In genomic region chr22:40111451-40111850, GRCh38 we compare ENCODE assay signal across 31 cellular contexts.
DNase-seq lines count a peak whose midpoint lies in the region; ATAC-seq and TF ChIP-seq lines count a peak whose summit lies in the region.
"Had no signal": no experiment of that assay in that cellular context is flagged by ENCODE, and none has a peak within 500 bp of the region (broad histone marks: within the 10 kb centered on the region; RNA-seq: fewer than 3 reads in every experiment).

No MANE protein-coding gene starts in this region.

- peaks cover 4% of the 10 kb centered on the region for H3K36me3 Mint-ChIP-seq in activated CD8-positive, alpha-beta T cell treated with anti-CD3 and anti-CD28 coated beads for 36 hours (ENCODE audit: low read depth)
- H3K36me3 Mint-ChIP-seq in activated CD8-positive, alpha-beta T cell treated with anti-CD3 and anti-CD28 coated beads, Interleukin-2, amount 10 ng/mL, durations not matched to agents 7 days and 5 days (ENCODE audit: low read depth) = peaks cover 3% of the 10 kb centered on the region
- H3K36me3 Mint-ChIP-seq in CD4-positive, alpha-beta memory T cell = peaks cover 0 to 3% of the 10 kb centered on the region in 2 donors
- no peaks in the 10 kb centered on the region for H3K36me3 Mint-ChIP-seq in activated naive CD8-positive, alpha-beta T cell
- no peaks in the 10 kb centered on the region for H3K36me3 Mint-ChIP-seq in nephron progenitor cell (ENCODE audit: low read depth)
- H3K36me3 Mint-ChIP-seq: WTC11 had no signal

- TF ChIP-seq CTCF in activated CD8-positive, alpha-beta T cell treated with anti-CD3 and anti-CD28 coated beads for 36 hours (IDR thresholded peaks at IDR 0.05) = no peak
- TF ChIP-seq CTCF in nephron progenitor cell (IDR thresholded peaks at IDR 0.05) (no peak), PC-3 (conservative IDR thresholded peaks at IDR 0.05; ENCODE audit: low read depth, low read length) (no peak)

- no peak overlapping the region for H3K4me3 ChIP-seq in CD4-positive, alpha-beta memory T cell (ENCODE audit: low read length in 2 of 2)
- H3K4me3 ChIP-seq in PC-3 (ENCODE audit: low read length) = no peak overlapping the region
- H3K4me3 ChIP-seq: ascending aorta, cardiac muscle cell, coronary artery, heart left ventricle, lower lobe of right lung, stomach, thyroid gland, vagina had no signal

- H3F3A ChIP-seq in PC-3 (ENCODE audit: low read length, unreplicated experiment) = no peaks in the 10 kb centered on the region

- H3K9me3 ChIP-seq in CD4-positive, alpha-beta memory T cell (ENCODE audit: control insufficient read depth in 1 of 2, low read length in 2 of 2) = no peaks in the 10 kb centered on the region
- no peaks in the 10 kb centered on the region for H3K9me3 ChIP-seq in PC-3 (ENCODE audit: low read length)
- H3K9me3 ChIP-seq: ascending aorta, heart left ventricle, lower lobe of right lung, neutrophil, stomach, thyroid gland, vagina had no signal

- CTCF ChIA-PET in activated CD8-positive, alpha-beta T cell treated with anti-CD3 and anti-CD28 coated beads for 36 hours (lab: Charles Lee) = interaction anchor here (0.6 to 1.1 kb wide), 4 partner anchors 12 to 78 kb away, joined by 3 read pairs; no protein-coding TSS in a partner anchor
- CTCF ChIA-PET in activated CD8-positive, alpha-beta T cell treated with anti-CD3 and anti-CD28 coated beads, Interleukin-2, amount 10 ng/mL, durations not matched to agents 7 days and 5 days (lab: Charles Lee) = no interaction called here
- CTCF ChIA-PET in CD4-positive, alpha-beta memory T cell (lab: Charles Lee; ENCODE audit: partially characterized antibody) = interaction anchor here (1.7 kb wide), 1 partner anchor 87 kb away, joined by 3 read pairs; no protein-coding TSS in a partner anchor
- CTCF ChIA-PET in PC-3 (lab: Charles Lee) = no interaction called here

- no peak for ATAC-seq in activated CD8-positive, alpha-beta T cell treated with anti-CD3 and anti-CD28 coated beads for 36 hours
- no peak for ATAC-seq in activated CD8-positive, alpha-beta T cell treated with anti-CD3 and anti-CD28 coated beads, Interleukin-2, amount 10 ng/mL, durations not matched to agents 7 days and 5 days
- ATAC-seq in PC-3 = no peak
- ATAC-seq: heart left ventricle, lower lobe of right lung, WTC11 had no signal

- H3K4me1 Mint-ChIP-seq in activated CD8-positive, alpha-beta T cell treated with anti-CD3 and anti-CD28 coated beads for 36 hours (ENCODE audit: low read depth) = peaks cover 80% of the 10 kb centered on the region
- peaks cover 66% of the 10 kb centered on the region for H3K4me1 Mint-ChIP-seq in activated CD8-positive, alpha-beta T cell treated with anti-CD3 and anti-CD28 coated beads, Interleukin-2, amount 10 ng/mL, durations not matched to agents 7 days and 5 days (ENCODE audit: low read depth)
- peaks cover 68 to 99% (median 77%) of the 10 kb centered on the region in 4 donors for H3K4me1 Mint-ChIP-seq in CD4-positive, alpha-beta memory T cell
- peaks cover 93% of the 10 kb centered on the region for H3K4me1 Mint-ChIP-seq in activated naive CD8-positive, alpha-beta T cell (ENCODE audit: low read depth)
- peaks cover 18% of the 10 kb centered on the region for H3K4me1 Mint-ChIP-seq in nephron progenitor cell

- H4K20me1 ChIP-seq in PC-3 (ENCODE audit: low read length) = no peaks in the 10 kb centered on the region

- H3K27me3 Mint-ChIP-seq in activated CD8-positive, alpha-beta T cell treated with anti-CD3 and anti-CD28 coated beads for 36 hours = no peaks in the 10 kb centered on the region
- H3K27me3 Mint-ChIP-seq in activated CD8-positive, alpha-beta T cell treated with anti-CD3 and anti-CD28 coated beads, Interleukin-2, amount 10 ng/mL, durations not matched to agents 7 days and 5 days (ENCODE audit: low read depth) = no peaks in the 10 kb centered on the region
- H3K27me3 Mint-ChIP-seq in CD4-positive, alpha-beta memory T cell = no peaks in the 10 kb centered on the region
- H3K27me3 Mint-ChIP-seq in activated naive CD8-positive, alpha-beta T cell = no peaks in the 10 kb centered on the region
- peaks cover 7% of the 10 kb centered on the region for H3K27me3 Mint-ChIP-seq in nephron progenitor cell (ENCODE audit: low read depth, poor library complexity)
- H3K27me3 Mint-ChIP-seq: progenitor cell of endocrine pancreas had no signal

- no TSS peak for BruUV-seq in PC-3 (replicated peaks; lab: Mats Ljungman, UMichigan)

- H3K27ac Mint-ChIP-seq in activated CD8-positive, alpha-beta T cell treated with anti-CD3 and anti-CD28 coated beads for 36 hours = peak overlapping the region; percentile 26
- no peak overlapping the region for H3K27ac Mint-ChIP-seq in activated CD8-positive, alpha-beta T cell treated with anti-CD3 and anti-CD28 coated beads, Interleukin-2, amount 10 ng/mL, durations not matched to agents 7 days and 5 days
- peak overlapping the region; percentile 37 to 92 (median 62) for H3K27ac Mint-ChIP-seq in CD4-positive, alpha-beta memory T cell
- H3K27ac Mint-ChIP-seq in activated naive CD8-positive, alpha-beta T cell = peak overlapping the region; percentile 85
- H3K27ac Mint-ChIP-seq in nephron progenitor cell = peak overlapping the region; percentile 57
- H3K27ac Mint-ChIP-seq: progenitor cell of endocrine pancreas had no signal

- H3K9ac ChIP-seq in PC-3 (ENCODE audit: low read length) = no peak overlapping the region

- H3K27me3 ChIP-seq in CD4-positive, alpha-beta memory T cell (ENCODE audit: insufficient read depth, low read length) = no peaks in the 10 kb centered on the region
- no peaks in the 10 kb centered on the region for H3K27me3 ChIP-seq in PC-3 (ENCODE audit: low read length)
- H3K27me3 ChIP-seq: ascending aorta, cardiac muscle cell, heart left ventricle, neutrophil, stomach, thyroid gland, vagina had no signal

- H3K9me3 Mint-ChIP-seq in activated CD8-positive, alpha-beta T cell treated with anti-CD3 and anti-CD28 coated beads for 36 hours = no peaks in the 10 kb centered on the region
- no peaks in the 10 kb centered on the region for H3K9me3 Mint-ChIP-seq in activated CD8-positive, alpha-beta T cell treated with anti-CD3 and anti-CD28 coated beads, Interleukin-2, amount 10 ng/mL, durations not matched to agents 7 days and 5 days (ENCODE audit: insufficient read depth)
- H3K9me3 Mint-ChIP-seq in CD4-positive, alpha-beta memory T cell = peaks cover 0 to 1% (median 0%) of the 10 kb centered on the region in 8 donors
- no peaks in the 10 kb centered on the region for H3K9me3 Mint-ChIP-seq in activated naive CD8-positive, alpha-beta T cell (ENCODE audit: low read depth)
- H3K9me3 Mint-ChIP-seq in nephron progenitor cell = no peaks in the 10 kb centered on the region
- H3K9me3 Mint-ChIP-seq: WTC11 had no signal

- no peaks in the 10 kb centered on the region for H3K36me3 ChIP-seq in CD4-positive, alpha-beta memory T cell (ENCODE audit: insufficient read depth, low read length)
- H3K36me3 ChIP-seq in PC-3 (ENCODE audit: low read depth, low read length) = no peaks in the 10 kb centered on the region
- H3K36me3 ChIP-seq: ascending aorta, cardiac muscle cell, heart left ventricle, lower lobe of right lung, neutrophil, stomach, thyroid gland, vagina had no signal

- no peak overlapping the region for H3K4me3 Mint-ChIP-seq in activated CD8-positive, alpha-beta T cell treated with anti-CD3 and anti-CD28 coated beads for 36 hours
- H3K4me3 Mint-ChIP-seq in activated CD8-positive, alpha-beta T cell treated with anti-CD3 and anti-CD28 coated beads, Interleukin-2, amount 10 ng/mL, durations not matched to agents 7 days and 5 days = no peak overlapping the region
- peak overlapping the region in 5 of 8 donors; percentile 11 to 45 (median 20) for H3K4me3 Mint-ChIP-seq in CD4-positive, alpha-beta memory T cell
- peak overlapping the region; percentile 17 for H3K4me3 Mint-ChIP-seq in activated naive CD8-positive, alpha-beta T cell
- H3K4me3 Mint-ChIP-seq in nephron progenitor cell = no peak overlapping the region
- H3K4me3 Mint-ChIP-seq: WTC11 had no signal

- H3K4me1 ChIP-seq in CD4-positive, alpha-beta memory T cell (ENCODE audit: insufficient read depth, low read length) = peaks cover 83% of the 10 kb centered on the region
- H3K4me1 ChIP-seq in PC-3 (ENCODE audit: insufficient read depth, low read length) = peaks cover 12% of the 10 kb centered on the region

- no peak overlapping the region for H3K27ac ChIP-seq in CD4-positive, alpha-beta memory T cell (ENCODE audit: low read depth, low read length)
- no peak overlapping the region for H3K27ac ChIP-seq in PC-3 (ENCODE audit: low read length)
- H3K27ac ChIP-seq: ascending aorta, cardiac muscle cell, coronary artery, heart left ventricle, lower lobe of right lung, neutrophil, stomach, thyroid gland, vagina had no signal

- H3K4me2 ChIP-seq in PC-3 (ENCODE audit: low read length) = no peak overlapping the region

- no peaks in the 10 kb centered on the region for H3K9me2 ChIP-seq in PC-3 (replicated peaks; ENCODE audit: low read length)

- no peak for DNase-seq in activated CD8-positive, alpha-beta T cell treated with anti-CD3 and anti-CD28 coated beads for 36 hours
- DNase-seq in activated CD8-positive, alpha-beta T cell treated with anti-CD3 and anti-CD28 coated beads, Interleukin-2, amount 10 ng/mL, durations not matched to agents 7 days and 5 days = no peak
- DNase-seq in CD4-positive, alpha-beta memory T cell = no peak
- DNase-seq in nephron progenitor cell (no peak), middle frontal gyrus (ENCODE audit: extremely low spot score, low spot score) (no peak), PC-3 (no peak), kidney tubule cell (ENCODE audit: low spot score) (no peak)
- DNase-seq: COR-L47; DMS53; effector memory CD4-positive, alpha-beta T cell; erythroblast; heart left ventricle; IMR-90; kidney; lower lobe of right lung; NCI-H1105; NCI-H187 treated with DMSO at 0.1 percent for 48 hours; NCI-H524 treated with DMSO at 0.1 percent for 48 hours; NK-92 treated with Interleukin-12 subunit alpha and Interleukin-12 subunit beta, amount 100 ng/mL, for 24 hours; SIG-M5; stomach; T1000; thyroid gland had no signal

- H2AFZ ChIP-seq in PC-3 (ENCODE audit: low read length) = no peak overlapping the region

- intact Hi-C loops in activated CD8-positive, alpha-beta T cell treated with anti-CD3 and anti-CD28 coated beads for 36 hours (cut with micrococcal nuclease) = no loop called here
- intact Hi-C loops in CD4-positive, alpha-beta memory T cell (cut with micrococcal nuclease) = no loop called here
- intact Hi-C loops in PC-3 (cut with micrococcal nuclease) = no loop called here

- POLR2A ChIA-PET in activated CD8-positive, alpha-beta T cell treated with anti-CD3 and anti-CD28 coated beads for 36 hours (lab: Charles Lee) = interaction anchor here (2.4 kb wide), 1 partner anchor 11 kb away, joined by 8 read pairs; no protein-coding TSS in a partner anchor
- POLR2A ChIA-PET in activated CD8-positive, alpha-beta T cell treated with anti-CD3 and anti-CD28 coated beads, Interleukin-2, amount 10 ng/mL, durations not matched to agents 7 days and 5 days (lab: Charles Lee) = no interaction called here
- POLR2A ChIA-PET in CD4-positive, alpha-beta memory T cell (lab: Charles Lee; ENCODE audit: partially characterized antibody) = interaction anchor here (1.1 to 1.5 kb wide), 2 partner anchors 12 to 20 kb away, joined by 3 to 4 read pairs; no protein-coding TSS in a partner anchor
- POLR2A ChIA-PET in PC-3 (lab: Charles Lee; ENCODE audit: unreplicated experiment) = interaction anchor here (0.6 kb wide), 1 partner anchor 17 kb away, joined by 3 read pairs; no protein-coding TSS in a partner anchor

- no peaks in the 10 kb centered on the region for H3K79me2 ChIP-seq in PC-3 (ENCODE audit: low read length)

Comparison
In these comparisons a context has a peak if more than half of its experiments do, and no peak if none do; other contexts are left out.
1. CTCF ChIA-PET loops: an anchor here in activated CD8-positive, alpha-beta T cell treated with anti-CD3 and anti-CD28 coated beads for 36 hours (0.6 to 1.1 kb wide) and CD4-positive, alpha-beta memory T cell (1.7 kb wide); none called in activated CD8-positive, alpha-beta T cell treated with anti-CD3 and anti-CD28 coated beads, Interleukin-2, amount 10 ng/mL, durations not matched to agents 7 days and 5 days and PC-3.
2. H3K4me3 Mint-ChIP-seq: peak in CD4-positive, alpha-beta memory T cell (5 of 8) and activated naive CD8-positive, alpha-beta T cell (single experiment); none in activated CD8-positive, alpha-beta T cell treated with anti-CD3 and anti-CD28 coated beads for 36 hours (single experiment), activated CD8-positive, alpha-beta T cell treated with anti-CD3 and anti-CD28 coated beads, Interleukin-2, amount 10 ng/mL, durations not matched to agents 7 days and 5 days (single experiment) and nephron progenitor cell (single experiment).